In the genomic region with DNA sequence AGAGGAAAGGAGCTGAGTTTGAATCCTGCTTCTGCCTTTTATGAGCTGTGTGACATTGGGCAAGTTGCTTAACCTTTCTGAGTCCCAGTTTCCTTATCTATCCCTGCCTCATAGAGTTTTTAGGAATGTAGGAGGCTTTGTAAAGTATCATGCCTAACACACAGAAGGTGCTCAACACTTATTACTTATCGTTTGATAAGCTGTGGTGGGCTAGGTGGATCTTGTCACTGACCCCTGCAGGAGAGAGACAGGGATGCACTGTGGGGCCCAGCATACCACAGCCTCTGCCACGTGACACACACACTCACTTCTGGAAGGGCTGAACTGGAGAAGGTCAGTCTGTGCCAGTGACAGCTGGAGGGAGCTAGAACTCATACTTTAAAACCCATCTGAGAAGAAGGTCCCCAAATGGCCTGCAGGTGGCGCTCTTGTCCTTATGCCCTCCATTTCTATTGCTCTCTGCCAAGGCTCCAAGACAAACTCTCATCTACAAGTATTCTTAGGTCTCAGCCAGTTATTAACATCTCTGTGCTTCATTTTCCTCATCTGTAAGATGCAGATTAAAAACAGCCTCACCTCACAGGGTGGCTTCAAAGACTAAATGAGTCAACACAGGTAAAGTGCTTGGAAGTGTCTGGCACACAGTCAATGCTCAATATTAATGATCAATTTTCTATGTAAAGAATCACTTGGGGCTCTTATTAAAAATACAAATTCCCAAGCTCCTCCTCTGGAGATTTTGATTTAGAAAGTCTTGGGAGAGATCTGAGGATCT, we compare ENCODE assay signal across 1 cellular context.
TF ChIP-seq lines count a peak whose summit lies in the region.

No MANE protein-coding gene starts in this region.

TF ChIP-seq in A549, 52 proteins besides CTCF, POLR2A, EP300 and RAD21 (continued from another document):
- TF ChIP-seq CHD2 (IDR thresholded peaks at IDR 0.05; ENCODE audit: low read length, partially characterized antibody) (no peak), CEBPB (IDR thresholded peaks at IDR 0.05) (no peak), ZC3H11A (IDR thresholded peaks at IDR 0.05) (no peak), KDM1A (IDR thresholded peaks at IDR 0.05; ENCODE audit: low read depth) (no peak), NR3C1 (IDR thresholded peaks at IDR 0.05) (no peak), RARB (CRISPR knock-in tag; IDR thresholded peaks at IDR 0.05) (no peak), MYC (IDR thresholded peaks at IDR 0.05; ENCODE audit: borderline replicate concordance, low read length) (no peak), HDAC2 (IDR thresholded peaks at IDR 0.05) (no peak), GATA3 (IDR thresholded peaks at IDR 0.05; ENCODE audit: borderline replicate concordance) (no peak), POLR2AphosphoS2 (conservative IDR thresholded peaks at IDR 0.05; ENCODE audit: low read length) (no peak), TFCP2L1 (CRISPR knock-in tag; IDR thresholded peaks at IDR 0.05) (no peak), FOSL2 (IDR thresholded peaks at IDR 0.05) (no peak), FOSL2 (CRISPR knock-in tag; IDR thresholded peaks at IDR 0.05) (peak; percentile 11; the same call in 1 of the 2 replicates), FOSB (CRISPR knock-in tag; IDR thresholded peaks at IDR 0.05) (no peak), HOXB13 (CRISPR knock-in tag; IDR thresholded peaks at IDR 0.05; ENCODE audit: low read depth) (no peak), ZSCAN20 (CRISPR knock-in tag; IDR thresholded peaks at IDR 0.05) (no peak)
- TF ChIP-seq, protein P1, sequence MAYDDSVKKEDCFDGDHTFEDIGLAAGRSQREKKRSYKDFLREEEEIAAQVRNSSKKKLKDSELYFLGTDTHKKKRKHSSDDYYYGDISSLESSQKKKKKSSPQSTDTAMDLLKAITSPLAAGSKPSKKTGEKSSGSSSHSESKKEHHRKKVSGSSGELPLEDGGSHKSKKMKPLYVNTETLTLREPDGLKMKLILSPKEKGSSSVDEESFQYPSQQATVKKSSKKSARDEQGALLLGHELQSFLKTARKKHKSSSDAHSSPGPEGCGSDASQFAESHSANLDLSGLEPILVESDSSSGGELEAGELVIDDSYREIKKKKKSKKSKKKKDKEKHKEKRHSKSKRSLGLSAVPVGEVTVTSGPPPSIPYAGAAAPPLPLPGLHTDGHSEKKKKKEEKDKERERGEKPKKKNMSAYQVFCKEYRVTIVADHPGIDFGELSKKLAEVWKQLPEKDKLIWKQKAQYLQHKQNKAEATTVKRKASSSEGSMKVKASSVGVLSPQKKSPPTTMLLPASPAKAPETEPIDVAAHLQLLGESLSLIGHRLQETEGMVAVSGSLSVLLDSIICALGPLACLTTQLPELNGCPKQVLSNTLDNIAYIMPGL (CRISPR knock-in tag; IDR thresholded peaks at IDR 0.05; ENCODE audit: borderline replicate concordance), result no peak
